In genomic region chr19:48363500-48363809, GRCh38 we compare ENCODE assay signal across 6 cellular contexts. TPM values are rescaled to one million over a fixed set of nuclear protein-coding genes. Genes with fewer than 3 reads are reported as not detected.
A peak's percentile ranks its signal among the peaks of the same experiment; 100 is the strongest.
DNase-seq lines count a peak whose midpoint lies in the region; TF ChIP-seq lines count a peak whose summit lies in the region.

No MANE protein-coding gene starts in this region.

- POLR2A ChIA-PET in OCI-LY7 (lab: Charles Lee), result interaction anchor here (0.5 to 2.4 kb wide), 6 partner anchors 31 to 218 kb away, joined by 3 to 16 read pairs (median 4); no protein-coding TSS in a partner anchor

- H3K36me3 ChIP-seq in OCI-LY7 (ENCODE audit: insufficient read depth, low read length) (peaks cover 5% of the 10 kb centered on the region; the same call in 1 of the 2 replicates), cardiac muscle cell (no peaks in the 10 kb centered on the region), testis (ENCODE audit: low read depth, missing control alignments) (no peaks in the 10 kb centered on the region)

- WGBS in testis, 2 donors, result 1% methylated on average over 10 of the region's 10 CpGs; no CpG with 5 or more reads in 1 of the 2 donors

- TSS peak; percentile 88 for BruUV-seq in OCI-LY7 (replicated peaks; lab: Mats Ljungman, UMichigan)

- H3K9me3 ChIP-seq in OCI-LY7 (ENCODE audit: low read length) (no peaks in the 10 kb centered on the region), cardiac muscle cell (ENCODE audit: low read depth) (no peaks in the 10 kb centered on the region), testis (no peaks in the 10 kb centered on the region)

- H4K20me1 ChIP-seq in OCI-LY7 (ENCODE audit: insufficient read depth, low read length), result no peaks in the 10 kb centered on the region

- 0 out of 2 replicates have a peak, but pooled peaks cover 3% of the 10 kb centered on the region for H3K79me2 ChIP-seq in OCI-LY7 (ENCODE audit: insufficient read depth, low read depth, low read length)

- TF ChIP-seq CTCF in OCI-LY7 (conservative IDR thresholded peaks at IDR 0.05; ENCODE audit: low read length) (0 out of 2 replicates have a peak, but pooled peaks have one; percentile 2), cardiac muscle cell (IDR thresholded peaks at IDR 0.05; ENCODE audit: low read depth, low read length) (no peak), testis (IDR thresholded peaks at IDR 0.05) (no peak)

- CTCF ChIA-PET in OCI-LY7 (lab: Charles Lee; ENCODE audit: unreplicated experiment), result interaction anchor here (0.6 to 0.8 kb wide), 2 partner anchors 9 to 168 kb away, joined by 4 to 6 read pairs; no protein-coding TSS in a partner anchor

- H3K27me3 ChIP-seq in cardiac muscle cell, result no peaks in the 10 kb centered on the region
- H3K27me3 ChIP-seq in testis, result no peaks in the 10 kb centered on the region

- no peaks in the 10 kb centered on the region for H3K9me2 ChIP-seq in OCI-LY7 (ENCODE audit: insufficient read depth, low read length)

- H3K4me1 ChIP-seq in OCI-LY7 (ENCODE audit: insufficient read depth, low read length, poor library complexity, severe bottlenecking) (peaks cover 16% of the 10 kb centered on the region), cardiac muscle cell (ENCODE audit: low read depth) (peaks cover 4% of the 10 kb centered on the region), testis (peaks cover 11% of the 10 kb centered on the region)

- no peak for TF ChIP-seq POLR2A in testis (IDR thresholded peaks at IDR 0.05)

- peak overlapping the region; percentile 76 for H2AFZ ChIP-seq in OCI-LY7 (ENCODE audit: low read length)

- DNase-seq in NCI-H2029 treated with DMSO at 0.1 percent for 48 hours (lab: John Stamatoyannopoulos, UW) (peak; percentile 70), NCI-H2029 (lab: John Stamatoyannopoulos, UW) (no peak), OCI-LY7 (ENCODE audit: low spot score) (no peak), cardiac muscle cell (ENCODE audit: low read depth in 1 of 2, low spot score in 1 of 2) (no peak), testis (no peak), GDM1 (lab: John Stamatoyannopoulos, UW) (no peak)

- intact Hi-C loops in OCI-LY7 (cut with micrococcal nuclease; ENCODE audit: unreplicated experiment) (no loop called here), testis (cut with DNase I; ENCODE audit: low total_unique reads) (no loop called here)

- peak overlapping the region; percentile 81 for H3K4me3 ChIP-seq in OCI-LY7 (ENCODE audit: low read depth, low read length, poor library complexity, severe bottlenecking)
- H3K4me3 ChIP-seq in cardiac muscle cell, result peak overlapping the region; percentile 19
- H3K4me3 ChIP-seq in testis, result peak overlapping the region; percentile 59 to 74

- H3K27ac ChIP-seq in OCI-LY7 (ENCODE audit: low read depth, low read length, poor library complexity, severe bottlenecking), result peak overlapping the region; percentile 82
- H3K27ac ChIP-seq in cardiac muscle cell, result peak overlapping the region; percentile 82
- H3K27ac ChIP-seq in testis, result peak overlapping the region; percentile 91 to 92

- peak overlapping the region; percentile 90 for H3K4me2 ChIP-seq in OCI-LY7 (ENCODE audit: low read length)

RNA-seq across cellular contexts. Expression of gene TMEM143, which starts 0.3 kb away (rescaled TPM):
- 18.2 and 31.1 TPM in 2 replicates for total RNA-seq in OCI-LY7 (2014; rRNA removed; shearing (Covaris generic))
- total RNA-seq in OCI-LY7 (2022), result 31.4 and 37.9 TPM in 2 replicates
- 17.9 and 29.8 TPM in 2 replicates for total RNA-seq in cardiac muscle cell
- polyA plus RNA-seq in cardiac muscle cell, result 38.5 and 68.5 TPM in 2 replicates
- 10 to 100 TPM; 14.1 to 22.9 TPM for total RNA-seq in testis
- polyA plus RNA-seq in testis (ENCODE audit: insufficient read depth, low read depth, low replicate concordance), result 5.0 TPM

RNA-seq across cellular contexts. Expression of gene SYNGR4, which starts 0.7 kb away (rescaled TPM):
- total RNA-seq in OCI-LY7 (2014; rRNA removed; shearing (Covaris generic)), result 0.38 and 0.51 TPM in 2 replicates
- total RNA-seq in OCI-LY7 (2022) (1.0 and 1.2 TPM in 2 replicates), cardiac muscle cell (0.57 TPM in 1 of 2 replicates, not detected in the other), testis (10 to 100 TPM; 21.8 to 26.1 TPM)
- polyA plus RNA-seq in cardiac muscle cell (not detected in 2 replicates), testis (ENCODE audit: insufficient read depth, low read depth, low replicate concordance) (112 TPM)

RNA-seq across cellular contexts. Expression of gene KDELR1, which starts 27.9 kb away (rescaled TPM):
- total RNA-seq in OCI-LY7 (2014; rRNA removed; shearing (Covaris generic)), result 26.2 and 38.8 TPM in 2 replicates
- total RNA-seq in OCI-LY7 (2022) (63.8 and 74.0 TPM in 2 replicates), cardiac muscle cell (137 and 159 TPM in 2 replicates), testis (100 to 1,000 TPM; 149 to 155 TPM)
- polyA plus RNA-seq in cardiac muscle cell (186 and 218 TPM in 2 replicates), testis (ENCODE audit: insufficient read depth, low read depth, low replicate concordance) (187 TPM)

RNA-seq across cellular contexts. Expression of gene GRIN2D, which starts 30.0 kb away (rescaled TPM):
- not detected in 2 replicates for total RNA-seq in OCI-LY7 (2014; rRNA removed; shearing (Covaris generic))
- total RNA-seq in OCI-LY7 (2022) (0.06 and 0.11 TPM in 2 replicates), cardiac muscle cell (2.7 and 3.2 TPM in 2 replicates), testis (1 to 10 TPM; 2.4 to 2.7 TPM)
- polyA plus RNA-seq in cardiac muscle cell (3.5 and 3.9 TPM in 2 replicates), testis (ENCODE audit: insufficient read depth, low read depth, low replicate concordance) (1.4 TPM)

RNA-seq across cellular contexts. Expression of gene EMP3, which starts 38.1 kb away (rescaled TPM):
- 14.5 and 33.8 TPM in 2 replicates for total RNA-seq in OCI-LY7 (2014; rRNA removed; shearing (Covaris generic))
- 21.1 and 23.1 TPM in 2 replicates for total RNA-seq in OCI-LY7 (2022)
- 32.5 and 39.8 TPM in 2 replicates for total RNA-seq in cardiac muscle cell
- 148 and 160 TPM in 2 replicates for polyA plus RNA-seq in cardiac muscle cell
- 10 to 100 TPM; 28.6 to 31.3 TPM for total RNA-seq in testis
- 88.3 TPM for polyA plus RNA-seq in testis (ENCODE audit: insufficient read depth, low read depth, low replicate concordance)

Comparison
In these comparisons a context has a peak if more than half of its experiments do, and no peak if none do; other contexts are left out.
1. H3K4me3 ChIP-seq: peak in every context shown above with its lines; median percentile 81 in OCI-LY7; 66 in testis; 19 in cardiac muscle cell.
2. RNA of gene SYNGR4, which starts 0.7 kb away (total RNA-seq): 21.8 to 26.1 TPM in testis; 0.38 to 1.2 TPM in OCI-LY7 and 0.57 TPM in cardiac muscle cell; every median in the first group is over 10 times any median in the second.
3. Peak in every context shown above with its lines, with median percentiles within 50 percentile points of each other: H3K27ac ChIP-seq.